ENCODE assay signal across 28 cellular contexts in genomic region chr21:28269173-28269572, GRCh38.
"Had no signal": no experiment of that assay in that cellular context is flagged by ENCODE, and none has a peak within 500 bp of the region (broad histone marks: within the 10 kb centered on the region; RNA-seq: fewer than 3 reads in every experiment).

No MANE protein-coding gene starts in this region.

- H3K9me3 ChIP-seq: adrenal gland, ascending aorta, body of pancreas, MG63, Peyer's patch, SJCRH30 had no signal

- H3K4me3 Mint-ChIP-seq: activated B cell treated with CpG ODN at 0.5 μM for 24 hours; activated CD4-positive, alpha-beta memory T cell treated with anti-CD3 and anti-CD28 coated beads for 36 hours; activated CD4-positive, alpha-beta T cell treated with anti-CD3 and anti-CD28 coated beads, Interleukin-2, amount 10 ng/mL, durations not matched to agents 7 days and 5 days; activated naive CD8-positive, alpha-beta T cell treated with anti-CD3 and anti-CD28 coated beads, Interleukin-2, amount 10 ng/mL, durations not matched to agents 7 days and 5 days; central memory CD8-positive, alpha-beta T cell; T-helper 17 cell had no signal

- H3K4me1 Mint-ChIP-seq: activated B cell treated with CpG ODN at 0.5 μM for 24 hours; activated CD4-positive, alpha-beta T cell treated with anti-CD3 and anti-CD28 coated beads, Interleukin-2, amount 10 ng/mL, durations not matched to agents 7 days and 5 days; activated naive CD8-positive, alpha-beta T cell treated with anti-CD3 and anti-CD28 coated beads, Interleukin-2, amount 10 ng/mL, durations not matched to agents 7 days and 5 days; central memory CD8-positive, alpha-beta T cell; T-helper 17 cell had no signal

- H3K4me3 ChIP-seq: adrenal gland, ascending aorta, body of pancreas, MG63, Peyer's patch, SJCRH30 had no signal

- H3K4me1 ChIP-seq: adrenal gland, ascending aorta, body of pancreas, Peyer's patch had no signal

- DNase-seq: activated B cell treated with CpG ODN at 0.5 μM for 24 hours; activated CD4-positive, alpha-beta memory T cell treated with anti-CD3 and anti-CD28 coated beads for 36 hours; activated CD4-positive, alpha-beta T cell treated with anti-CD3 and anti-CD28 coated beads for 1 hour; activated CD4-positive, alpha-beta T cell treated with anti-CD3 and anti-CD28 coated beads, Interleukin-2, amount 10 ng/mL, durations not matched to agents 7 days and 5 days; activated CD8-positive, alpha-beta memory T cell treated with anti-CD3 and anti-CD28 coated beads for 24 hours; activated gamma-delta T cell treated with Interleukin-2 at 50 U/mL for 16 hours; activated naive CD4-positive, alpha-beta T cell treated with anti-CD3 and anti-CD28 coated beads, Interleukin-2, amount 50 U/mL, for 16 hours; activated naive CD8-positive, alpha-beta T cell treated with anti-CD3 and anti-CD28 coated beads, Interleukin-2, amount 10 ng/mL, durations not matched to agents 7 days and 5 days; activated T-cell treated with anti-CD3 and anti-CD28 coated beads, Interleukin-2, amount 50 U/mL, for 48 hours; adrenal gland; body of pancreas; MG63; NCI-H1105; NCI-H1436; NCI-H1694 treated with DMSO at 0.1 percent for 48 hours; NCI-H2029 treated with DMSO at 0.1 percent for 48 hours; NCI-H2227 treated with DMSO at 0.1 percent for 48 hours; NCI-H526 treated with DMSO at 0.1 percent for 48 hours; Peyer's patch; Right ventricle myocardium superior; SJCRH30; T-helper 17 cell; T-helper 9 cell had no signal

- ATAC-seq: body of pancreas, T-helper 17 cell had no signal

- H3K27ac Mint-ChIP-seq: activated B cell treated with CpG ODN at 0.5 μM for 24 hours; activated CD4-positive, alpha-beta memory T cell treated with anti-CD3 and anti-CD28 coated beads for 36 hours; activated CD4-positive, alpha-beta T cell treated with anti-CD3 and anti-CD28 coated beads, Interleukin-2, amount 10 ng/mL, durations not matched to agents 7 days and 5 days; activated naive CD8-positive, alpha-beta T cell treated with anti-CD3 and anti-CD28 coated beads, Interleukin-2, amount 10 ng/mL, durations not matched to agents 7 days and 5 days; activated T-helper 2 cell treated with anti-CD3 and anti-CD28 coated beads, Interferon-gamma antibody, Interleukin-2, Interleukin-4, amounts not matched to agents 10 μg/mL and 5 μg/mL and 100 μg/mL, durations not matched to agents 14 hours and 24 hours and 36 hours; T-helper 17 cell had no signal

- H3K27ac ChIP-seq: adrenal gland, ascending aorta, body of pancreas, Peyer's patch, RWPE1, SJCRH30 had no signal

- H3K36me3 ChIP-seq: adrenal gland, ascending aorta, MG63, Peyer's patch, SJCRH30 had no signal

- H3K9me3 Mint-ChIP-seq: activated CD4-positive, alpha-beta memory T cell treated with anti-CD3 and anti-CD28 coated beads for 36 hours; activated CD4-positive, alpha-beta T cell treated with anti-CD3 and anti-CD28 coated beads, Interleukin-2, amount 10 ng/mL, durations not matched to agents 7 days and 5 days; activated naive CD8-positive, alpha-beta T cell treated with anti-CD3 and anti-CD28 coated beads, Interleukin-2, amount 10 ng/mL, durations not matched to agents 7 days and 5 days; activated T-helper 2 cell treated with anti-CD3 and anti-CD28 coated beads, Interferon-gamma antibody, Interleukin-2, Interleukin-4, amounts not matched to agents 10 μg/mL and 5 μg/mL and 100 μg/mL, durations not matched to agents 14 hours and 24 hours and 36 hours had no signal

- H3K27me3 ChIP-seq: adrenal gland, ascending aorta, body of pancreas, MG63, Peyer's patch, SJCRH30 had no signal

- H3K27me3 Mint-ChIP-seq: activated B cell treated with CpG ODN at 0.5 μM for 24 hours; activated CD4-positive, alpha-beta memory T cell treated with anti-CD3 and anti-CD28 coated beads for 36 hours; activated CD4-positive, alpha-beta T cell treated with anti-CD3 and anti-CD28 coated beads, Interleukin-2, amount 10 ng/mL, durations not matched to agents 7 days and 5 days; activated naive CD8-positive, alpha-beta T cell treated with anti-CD3 and anti-CD28 coated beads, Interleukin-2, amount 10 ng/mL, durations not matched to agents 7 days and 5 days; central memory CD8-positive, alpha-beta T cell; T-helper 17 cell had no signal

- FAIRE-seq: bronchial epithelial cell had no signal

- H3K36me3 Mint-ChIP-seq: activated CD4-positive, alpha-beta memory T cell treated with anti-CD3 and anti-CD28 coated beads for 36 hours; activated naive CD8-positive, alpha-beta T cell treated with anti-CD3 and anti-CD28 coated beads, Interleukin-2, amount 10 ng/mL, durations not matched to agents 7 days and 5 days had no signal
